ENCODE assay signal across 18 cellular contexts in genomic region chr5:112735702-112736101, GRCh38. TPM values are rescaled to one million over a fixed set of nuclear protein-coding genes. Genes with fewer than 3 reads are reported as not detected.
DNase-seq lines count a peak whose midpoint lies in the region; ATAC-seq, FAIRE-seq and TF ChIP-seq lines count a peak whose summit lies in the region.
"Had no signal": no experiment of that assay in that cellular context is flagged by ENCODE, and none has a peak within 500 bp of the region (broad histone marks: within the 10 kb centered on the region; RNA-seq: fewer than 3 reads in every experiment).

No MANE protein-coding gene starts in this region.

- CTCF ChIA-PET in WTC11 (lab: Charles Lee), result interaction anchor here (1.0 kb wide), 1 partner anchor 13 kb away, joined by 4 read pairs; no protein-coding TSS in a partner anchor

- peaks cover 12% of the 10 kb centered on the region for H3K4me1 Mint-ChIP-seq in mesothelial cell of epicardium
- H3K4me1 Mint-ChIP-seq in WTC11, result peaks cover 19% of the 10 kb centered on the region

- no peak for ATAC-seq in WTC11
- ATAC-seq: activated T-helper 17 cell treated with anti-CD3 and anti-CD28 coated beads, Interleukin-2, amount 50 U/mL, for 72 hours had no signal

- H3K4me3 ChIP-seq in AG10803 (ENCODE audit: low read length) (no peak overlapping the region), cardiac fibroblast (replicated peaks in 1 of 2; ENCODE audit: low read depth in 2 of 2, low read length in 2 of 2) (no peak overlapping the region)
- H3K4me3 ChIP-seq: SJSA1, skin epidermis, upper lobe of left lung had no signal

- FAIRE-seq in islet of Langerhans (lab: Jason Lieb, UNC), result peak; percentile 88

- H3K9me3 Mint-ChIP-seq in mesothelial cell of epicardium, result no peaks in the 10 kb centered on the region
- H3K9me3 Mint-ChIP-seq in WTC11, result no peaks in the 10 kb centered on the region
- H3K9me3 Mint-ChIP-seq: activated T-helper 17 cell treated with anti-CD3 and anti-CD28 coated beads, Interleukin-2, amount 50 U/mL, for 72 hours had no signal

- H3K27me3 Mint-ChIP-seq in mesothelial cell of epicardium (ENCODE audit: low read depth) (no peaks in the 10 kb centered on the region), WTC11 (ENCODE audit: low read depth) (no peaks in the 10 kb centered on the region)
- H3K27me3 Mint-ChIP-seq: activated T-helper 17 cell treated with anti-CD3 and anti-CD28 coated beads, Interleukin-2, amount 50 U/mL, for 72 hours had no signal

- TF ChIP-seq CTCF in AG10803 (conservative IDR thresholded peaks at IDR 0.05; ENCODE audit: low read length), result no peak
- no peak for TF ChIP-seq CTCF in cardiac fibroblast (IDR thresholded peaks at IDR 0.05; ENCODE audit: low read depth, low read length)
- TF ChIP-seq CTCF in mesothelial cell of epicardium (IDR thresholded peaks at IDR 0.05; ENCODE audit: unreplicated experiment), result no peak
- TF ChIP-seq CTCF in WTC11 (IDR thresholded peaks at IDR 0.05), result no peak

- H3K36me3 Mint-ChIP-seq in mesothelial cell of epicardium (no peaks in the 10 kb centered on the region), WTC11 (no peaks in the 10 kb centered on the region)

- H3K4me3 Mint-ChIP-seq in mesothelial cell of epicardium (no peak overlapping the region), WTC11 (no peak overlapping the region)

- DNase-seq in AG10803 (ENCODE audit: low read depth) (peak; percentile 64), LHCN-M2 (ENCODE audit: low read depth) (peak; percentile 48), cardiac fibroblast (ENCODE audit: low read depth in 2 of 2) (peak; percentile 28 to 89), mesothelial cell of epicardium (ENCODE audit: low spot score in 2 of 2, unreplicated experiment in 2 of 2) (no peak), NCI-H2196 (lab: John Stamatoyannopoulos, UW; ENCODE audit: unreplicated experiment) (no peak), WTC11 (ENCODE audit: low spot score) (no peak), epidermal melanocyte (ENCODE audit: insufficient read length, low spot score) (no peak)
- DNase-seq: anterior cingulate cortex; islet precursor cell; NCI-H1436; NCI-H446 treated with DMSO at 0.1 percent for 48 hours; nucleus accumbens; stimulated activated naive CD4-positive, alpha-beta T cell; upper lobe of left lung had no signal

- H3K27ac Mint-ChIP-seq in mesothelial cell of epicardium (no peak overlapping the region), WTC11 (no peak overlapping the region)
- H3K27ac Mint-ChIP-seq: activated T-helper 17 cell treated with anti-CD3 and anti-CD28 coated beads, Interleukin-2, amount 50 U/mL, for 72 hours had no signal

- POLR2A ChIA-PET in WTC11 (lab: Charles Lee), result no interaction called here

TF ChIP-seq in WTC11, 78 proteins besides CTCF, POLR2A, EP300 and RAD21:
- TF ChIP-seq PREB (CRISPR knock-in tag; IDR thresholded peaks at IDR 0.05; ENCODE audit: borderline replicate concordance), result no peak
- TF ChIP-seq OVOL2 (CRISPR knock-in tag; IDR thresholded peaks at IDR 0.05; ENCODE audit: borderline replicate concordance), result no peak

RNA-seq across cellular contexts. Expression of gene APC, which starts 2.0 kb away (rescaled TPM):
- total RNA-seq in LHCN-M2 (2014; rRNA removed), result 25.8 and 40.0 TPM in 2 replicates
- 6.1 TPM for polyA plus RNA-seq in LHCN-M2 (2012)
- total RNA-seq in mesothelial cell of epicardium, result 53.7 to 56.3 TPM (median 54.6 TPM) in 3 replicates
- total RNA-seq in WTC11 (2021), result 31.8 to 40.0 TPM (median 33.1 TPM) in 3 replicates

Comparison
In these comparisons a context has a peak if more than half of its experiments do, and no peak if none do; other contexts are left out.
1. DNase-seq: peak in AG10803 (single experiment), LHCN-M2 (single experiment) and cardiac fibroblast (2 of 2); none in mesothelial cell of epicardium (0 of 2), NCI-H2196 (single experiment), WTC11 (single experiment) and epidermal melanocyte (single experiment).